In genomic region chr14:23569443-23570151, GRCh38 we compare ENCODE assay signal across 10 cellular contexts. TPM values are rescaled to one million over a fixed set of nuclear protein-coding genes. Genes with fewer than 3 reads are reported as not detected.
DNase-seq lines count a peak whose midpoint lies in the region; ATAC-seq and TF ChIP-seq lines count a peak whose summit lies in the region.
"Had no signal": no experiment of that assay in that cellular context is flagged by ENCODE, and none has a peak within 500 bp of the region (broad histone marks: within the 10 kb centered on the region; RNA-seq: fewer than 3 reads in every experiment).

No MANE protein-coding gene starts in this region.

- no peak overlapping the region for H3K27ac ChIP-seq in left ventricle myocardium inferior (replicated peaks)

- CTCF ChIA-PET in activated CD8-positive, alpha-beta T cell treated with anti-CD3 and anti-CD28 coated beads, Interleukin-2, amount 10 ng/mL, durations not matched to agents 7 days and 5 days (lab: Charles Lee) = interaction anchor here (0.6 to 3.2 kb wide), 6 partner anchors 9 to 248 kb away, joined by 3 to 20 read pairs (median 3); partner anchors contain the start of gene PABPN1

- H3K36me3 Mint-ChIP-seq in activated CD8-positive, alpha-beta T cell treated with anti-CD3 and anti-CD28 coated beads, Interleukin-2, amount 10 ng/mL, durations not matched to agents 7 days and 5 days (ENCODE audit: low read depth) = peaks cover 23% of the 10 kb centered on the region

- POLR2A ChIA-PET in activated CD8-positive, alpha-beta T cell treated with anti-CD3 and anti-CD28 coated beads, Interleukin-2, amount 10 ng/mL, durations not matched to agents 7 days and 5 days (lab: Charles Lee) = no interaction called here

- H3K36me3 ChIP-seq in left ventricle myocardium inferior = no peaks in the 10 kb centered on the region

- H3K27ac Mint-ChIP-seq in activated CD8-positive, alpha-beta T cell treated with anti-CD3 and anti-CD28 coated beads, Interleukin-2, amount 10 ng/mL, durations not matched to agents 7 days and 5 days = peak overlapping the region; percentile 46

- no peak overlapping the region for H3K4me3 ChIP-seq in left ventricle myocardium inferior

- H3K27me3 Mint-ChIP-seq in activated CD8-positive, alpha-beta T cell treated with anti-CD3 and anti-CD28 coated beads, Interleukin-2, amount 10 ng/mL, durations not matched to agents 7 days and 5 days (ENCODE audit: low read depth) = peaks cover 13% of the 10 kb centered on the region

- peaks cover 52% of the 10 kb centered on the region for H3K4me1 Mint-ChIP-seq in activated CD8-positive, alpha-beta T cell treated with anti-CD3 and anti-CD28 coated beads, Interleukin-2, amount 10 ng/mL, durations not matched to agents 7 days and 5 days (ENCODE audit: low read depth)

- ATAC-seq in activated CD8-positive, alpha-beta T cell treated with anti-CD3 and anti-CD28 coated beads, Interleukin-2, amount 10 ng/mL, durations not matched to agents 7 days and 5 days = no peak
- no peak for ATAC-seq in HG02970 (IDR thresholded peaks at IDR 0.05; ENCODE audit: low FRiP score, unreplicated experiment)

- peaks cover 19% of the 10 kb centered on the region for H3K4me1 ChIP-seq in left ventricle myocardium inferior

- H3K9me3 ChIP-seq in left ventricle myocardium inferior (replicated peaks) = no peaks in the 10 kb centered on the region

- H3K9me3 Mint-ChIP-seq in activated CD8-positive, alpha-beta T cell treated with anti-CD3 and anti-CD28 coated beads, Interleukin-2, amount 10 ng/mL, durations not matched to agents 7 days and 5 days (ENCODE audit: insufficient read depth) = no peaks in the 10 kb centered on the region

- DNase-seq in DMS 273 treated with DMSO at 0.1 percent for 48 hours (lab: John Stamatoyannopoulos, UW) (peak; percentile 61), HuH-7.5 (ENCODE audit: low spot score) (peak; percentile 51), left kidney (ENCODE audit: low read depth, low spot score) (peak; percentile 89), germinal center (ENCODE audit: low spot score) (no peak), NCI-H446 treated with DMSO at 0.1 percent for 48 hours (lab: John Stamatoyannopoulos, UW) (no peak), left ventricle myocardium inferior (no peak)
- DNase-seq in activated CD8-positive, alpha-beta T cell treated with anti-CD3 and anti-CD28 coated beads, Interleukin-2, amount 10 ng/mL, durations not matched to agents 7 days and 5 days = no peak
- DNase-seq: activated naive CD4-positive, alpha-beta T cell treated with anti-CD3 and anti-CD28 coated beads, Interleukin-2, amount 50 U/mL, for 16 hours had no signal

- no peak for TF ChIP-seq CTCF in left ventricle myocardium inferior (IDR thresholded peaks at IDR 0.05; ENCODE audit: borderline replicate concordance)

- H3K27me3 ChIP-seq in left ventricle myocardium inferior (ENCODE audit: low read depth) = peaks cover 35% of the 10 kb centered on the region

- no peak overlapping the region for H3K4me3 Mint-ChIP-seq in activated CD8-positive, alpha-beta T cell treated with anti-CD3 and anti-CD28 coated beads, Interleukin-2, amount 10 ng/mL, durations not matched to agents 7 days and 5 days

- intact Hi-C loops in left ventricle myocardium inferior (cut with micrococcal nuclease) = no loop called here

RNA-seq across cellular contexts. Expression of gene AP1G2, which starts 2.0 kb away (rescaled TPM):
- 100 to 1,000 TPM; 267 to 276 TPM for total RNA-seq in activated CD8-positive, alpha-beta T cell treated with anti-CD3 and anti-CD28 coated beads, Interleukin-2, amount 10 ng/mL, durations not matched to agents 7 days and 5 days
- 10.4 TPM for total RNA-seq in left ventricle myocardium inferior

RNA-seq across cellular contexts. Expression of gene JPH4, which starts 9.0 kb away (rescaled TPM):
- not detected for total RNA-seq in activated CD8-positive, alpha-beta T cell treated with anti-CD3 and anti-CD28 coated beads, Interleukin-2, amount 10 ng/mL, durations not matched to agents 7 days and 5 days
- 0.19 TPM for total RNA-seq in left ventricle myocardium inferior
- total RNA-seq: lung microvascular endothelial cell had no signal

RNA-seq across cellular contexts. Expression of gene THTPA, which starts 13.5 kb away (rescaled TPM):
- total RNA-seq in activated CD8-positive, alpha-beta T cell treated with anti-CD3 and anti-CD28 coated beads, Interleukin-2, amount 10 ng/mL, durations not matched to agents 7 days and 5 days = 1 to 10 TPM; 7.3 to 9.8 TPM
- 17.2 TPM for total RNA-seq in left ventricle myocardium inferior

RNA-seq across cellular contexts. Expression of gene ZFHX2, which starts 18.0 kb away (rescaled TPM):
- 1 to 10 TPM in 1 of 2 experiments, under 1 TPM in 1; 0.90 to 1.5 TPM for total RNA-seq in activated CD8-positive, alpha-beta T cell treated with anti-CD3 and anti-CD28 coated beads, Interleukin-2, amount 10 ng/mL, durations not matched to agents 7 days and 5 days
- 0.74 TPM for total RNA-seq in left ventricle myocardium inferior

Comparison
In these comparisons a context has a peak if more than half of its experiments do, and no peak if none do; other contexts are left out.
1. DNase-seq: peak in DMS 273 treated with DMSO at 0.1 percent for 48 hours (single experiment), HuH-7.5 (single experiment) and left kidney (single experiment); none in activated CD8-positive, alpha-beta T cell treated with anti-CD3 and anti-CD28 coated beads, Interleukin-2, amount 10 ng/mL, durations not matched to agents 7 days and 5 days (single experiment), germinal center (single experiment), NCI-H446 treated with DMSO at 0.1 percent for 48 hours (single experiment) and left ventricle myocardium inferior (single experiment).
2. RNA of gene AP1G2, which starts 2.0 kb away (total RNA-seq): 267 to 276 TPM in activated CD8-positive, alpha-beta T cell treated with anti-CD3 and anti-CD28 coated beads, Interleukin-2, amount 10 ng/mL, durations not matched to agents 7 days and 5 days; 10.4 TPM in left ventricle myocardium inferior (single experiment); every median in the first group is over 10 times any median in the second.